8 cellular contexts compared by ENCODE assay signal in genomic region chr14:95291859-95292542, GRCh38. TPM values are rescaled to one million over a fixed set of nuclear protein-coding genes. Genes with fewer than 3 reads are reported as not detected.
DNase-seq lines count a peak whose midpoint lies in the region; ATAC-seq, FAIRE-seq and TF ChIP-seq lines count a peak whose summit lies in the region.

No MANE protein-coding gene starts in this region.

- POLR2A ChIA-PET in Caco-2 (lab: Charles Lee), result interaction anchor here (0.6 kb wide), 1 partner anchor 151 kb away, joined by 3 read pairs; no protein-coding TSS in a partner anchor

- H3K36me3 Mint-ChIP-seq in Caco-2 (ENCODE audit: insufficient read depth, unreplicated experiment), result no peaks in the 10 kb centered on the region

- H3K27ac Mint-ChIP-seq in Caco-2 (ENCODE audit: unreplicated experiment), result no peak overlapping the region

- WGBS in small intestine, 3 donors, result 40 to 43% (median 40%) methylated on average over 6 of the region's 6 CpGs

- FAIRE-seq in RCC 7860 (lab: Jason Lieb, UNC) (no peak), small intestine (lab: Jason Lieb, UNC) (no peak)

- H3K36me3 ChIP-seq in small intestine (ENCODE audit: control insufficient read depth in 2 of 2, insufficient read depth in 2 of 2, low read length in 2 of 2) (no peaks in the 10 kb centered on the region), Caco-2 (ENCODE audit: control insufficient read depth, insufficient read depth, low read length) (no peaks in the 10 kb centered on the region), WERI-Rb-1 (peaks cover 2% of the 10 kb centered on the region; the same call in 1 of the 2 replicates)

- peaks cover 0 to 3% of the 10 kb centered on the region in 2 donors for H3K4me1 ChIP-seq in small intestine (ENCODE audit: control insufficient read depth in 2 of 2, insufficient read depth in 1 of 2, low read depth in 1 of 2, low read length in 1 of 2)
- no peaks in the 10 kb centered on the region for H3K4me1 ChIP-seq in Caco-2

- peaks cover 17% of the 10 kb centered on the region for H3K4me1 Mint-ChIP-seq in Caco-2 (ENCODE audit: low read depth, unreplicated experiment)

- H3K9me3 Mint-ChIP-seq in Caco-2 (ENCODE audit: unreplicated experiment), result no peaks in the 10 kb centered on the region

- H3K27ac ChIP-seq in small intestine (ENCODE audit: low read depth in 1 of 2, low read length in 1 of 2) (peak overlapping the region in 1 of 2 donors; percentile 82), WERI-Rb-1 (no peak overlapping the region)

- H3K27me3 ChIP-seq in small intestine (ENCODE audit: control insufficient read depth in 2 of 2, insufficient read depth in 2 of 2, low read length in 2 of 2), result peaks cover 0 to 2% of the 10 kb centered on the region in 2 donors
- H3K27me3 ChIP-seq in Caco-2 (replicated peaks; ENCODE audit: control insufficient read depth, insufficient read depth, low read length), result no peaks in the 10 kb centered on the region
- H3K27me3 ChIP-seq in WERI-Rb-1 (ENCODE audit: insufficient read depth, low read depth, severe bottlenecking), result no peaks in the 10 kb centered on the region

- no peaks in the 10 kb centered on the region for H3K27me3 Mint-ChIP-seq in Caco-2 (ENCODE audit: insufficient read depth, unreplicated experiment)

- peak; percentile 65 for DNase-seq in HT1080 (ENCODE audit: low read depth)
- peak; percentile 17 for DNase-seq in RCC 7860 (ENCODE audit: low spot score)
- peak; percentile 72 for DNase-seq in globus pallidus (ENCODE audit: low spot score)
- peak; percentile 79 for DNase-seq in small intestine
- no peak for DNase-seq in Caco-2
- no peak for DNase-seq in WERI-Rb-1
- no peak for DNase-seq in GM19238 (ENCODE audit: insufficient read length, low spot score)

- H3K4me3 Mint-ChIP-seq in Caco-2 (ENCODE audit: unreplicated experiment), result no peak overlapping the region

- no peaks in the 10 kb centered on the region for H3K9me3 ChIP-seq in small intestine (ENCODE audit: control insufficient read depth, low read depth)
- H3K9me3 ChIP-seq in Caco-2, result no peaks in the 10 kb centered on the region
- H3K9me3 ChIP-seq in WERI-Rb-1 (ENCODE audit: severe bottlenecking), result no peaks in the 10 kb centered on the region

- CTCF ChIA-PET in Caco-2 (lab: Charles Lee), result no interaction called here

- no peak for ATAC-seq in HG02763 (IDR thresholded peaks at IDR 0.05; ENCODE audit: unreplicated experiment)

- H3K4me3 ChIP-seq in small intestine (ENCODE audit: low read depth in 1 of 2, low read length in 2 of 2), result no peak overlapping the region
- no peak overlapping the region for H3K4me3 ChIP-seq in Caco-2 (ENCODE audit: low read depth, low read length)
- no peak overlapping the region for H3K4me3 ChIP-seq in WERI-Rb-1 (ENCODE audit: low read depth, low read length)

- no TSS peak for BruUV-seq in Caco-2 (replicated peaks; lab: Mats Ljungman, UMichigan)

- intact Hi-C loops in Caco-2 (cut with micrococcal nuclease; ENCODE audit: unreplicated experiment), result no loop called here

- TF ChIP-seq CTCF in Caco-2 (IDR thresholded peaks at IDR 0.05; ENCODE audit: insufficient read depth in 1 of 2, low read depth in 1 of 2, low read length in 1 of 2, severe bottlenecking in 1 of 2, unreplicated experiment in 1 of 2) (no peak), WERI-Rb-1 (IDR thresholded peaks at IDR 0.05; ENCODE audit: low read depth, low read length) (no peak)

RNA-seq across cellular contexts. Expression of gene CLMN, which starts 27.7 kb away (rescaled TPM):
- 3.8 and 4.2 TPM in 2 replicates for total RNA-seq in HT1080 (2014; rRNA removed; shearing (Covaris generic))
- 9.8 and 11.2 TPM in 2 replicates for polyA plus RNA-seq in HT1080 (2015; cell fraction: cytosol; rRNA removed)
- polyA plus RNA-seq in HT1080 (2015; cell fraction: nucleus; rRNA removed), result 28.9 and 37.3 TPM in 2 replicates
- 1 to 10 TPM; 2.9 to 8.2 (median 3.2) TPM for polyA plus RNA-seq in small intestine
- total RNA-seq in Caco-2 (2022), result 5.2 and 6.7 TPM in 2 replicates

Comparison
In these comparisons a context has a peak if more than half of its experiments do, and no peak if none do; other contexts are left out.
1. DNase-seq: peak in HT1080 (single experiment), RCC 7860 (single experiment), globus pallidus (single experiment) and small intestine (single experiment); none in Caco-2 (0 of 2), WERI-Rb-1 (single experiment) and GM19238 (single experiment).